ENCODE assay signal across 1 cellular context in genomic region chr1:27504588-27505419, GRCh38.
TF ChIP-seq lines count a peak whose summit lies in the region.

No MANE protein-coding gene starts in this region.

TF ChIP-seq in HepG2, 621 proteins besides CTCF, POLR2A, EP300 and RAD21 (continued from another document and continues in another):
- TF ChIP-seq HDAC2 (CRISPR knock-in tag; IDR thresholded peaks at IDR 0.05): peak; percentile 88
- TF ChIP-seq USF2 (IDR thresholded peaks at IDR 0.05; ENCODE audit: low read depth, low read length): no peak
- no peak for TF ChIP-seq USF2 (CRISPR knock-in tag; IDR thresholded peaks at IDR 0.05; ENCODE audit: borderline replicate concordance)
- TF ChIP-seq ZNF512B (CRISPR knock-in tag; IDR thresholded peaks at IDR 0.05; ENCODE audit: borderline replicate concordance): no peak
- no peak for TF ChIP-seq ARHGAP35 (CRISPR knock-in tag; IDR thresholded peaks at IDR 0.05; ENCODE audit: borderline replicate concordance)
- peak; percentile 94 for TF ChIP-seq SALL1 (CRISPR knock-in tag; IDR thresholded peaks at IDR 0.05)
- no peak for TF ChIP-seq MBNL3 (CRISPR knock-in tag; conservative IDR thresholded peaks at IDR 0.05)
- peak; percentile 29; the same call in 1 of the 2 replicates for TF ChIP-seq ZBTB33 (CRISPR knock-in tag; IDR thresholded peaks at IDR 0.05)
- TF ChIP-seq PTBP1 (IDR thresholded peaks at IDR 0.05; ENCODE audit: low read depth, low read length, poor library complexity, severe bottlenecking): peak; percentile 80
- 0 out of 2 replicates have a peak, but pooled peaks have one; percentile 48 for TF ChIP-seq SNAPC4 (CRISPR knock-in tag; IDR thresholded peaks at IDR 0.05)
- TF ChIP-seq ZNF136 (CRISPR knock-in tag; IDR thresholded peaks at IDR 0.05; ENCODE audit: low read depth): no peak; the same call in 1 of the 2 replicates
- TF ChIP-seq ZNF451 (CRISPR knock-in tag; IDR thresholded peaks at IDR 0.05): peak; percentile 74; the same call in 1 of the 2 replicates
- no peak for TF ChIP-seq ZUFSP (CRISPR knock-in tag; IDR thresholded peaks at IDR 0.05; ENCODE audit: borderline replicate concordance)
- TF ChIP-seq ZBTB7A (CRISPR knock-in tag; IDR thresholded peaks at IDR 0.05): peak; percentile 96
- TF ChIP-seq MNT (IDR thresholded peaks at IDR 0.05): no peak
- TF ChIP-seq PREB (CRISPR knock-in tag; IDR thresholded peaks at IDR 0.05): no peak
- TF ChIP-seq BCLAF1 (IDR thresholded peaks at IDR 0.05): no peak
- peak; percentile 99 for TF ChIP-seq TFAP4 (IDR thresholded peaks at IDR 0.05; ENCODE audit: borderline replicate concordance, low read depth)
- peak; percentile 56; the same call in 1 of the 2 replicates for TF ChIP-seq ZNF710 (CRISPR knock-in tag; IDR thresholded peaks at IDR 0.05; ENCODE audit: borderline replicate concordance)
- TF ChIP-seq IKZF5 (CRISPR knock-in tag; IDR thresholded peaks at IDR 0.05): peak; percentile 71
- no peak for TF ChIP-seq MAFG (CRISPR knock-in tag; IDR thresholded peaks at IDR 0.05)
- no peak for TF ChIP-seq ZNF773 (CRISPR knock-in tag; IDR thresholded peaks at IDR 0.05; ENCODE audit: borderline replicate concordance)
- TF ChIP-seq ZNF547 (CRISPR knock-in tag; IDR thresholded peaks at IDR 0.05): no peak
- TF ChIP-seq ZNF335 (CRISPR knock-in tag; IDR thresholded peaks at IDR 0.05): 0 out of 2 replicates have a peak, but pooled peaks have one; percentile 25
- no peak for TF ChIP-seq CENPX (CRISPR knock-in tag; IDR thresholded peaks at IDR 0.05)
- TF ChIP-seq MAZ (IDR thresholded peaks at IDR 0.05; ENCODE audit: borderline replicate concordance, low read depth, low read length): peak; percentile 82
- no peak; the same call in none of the 2 replicates for TF ChIP-seq MAZ (CRISPR knock-in tag; IDR thresholded peaks at IDR 0.05; ENCODE audit: low read depth)
- TF ChIP-seq SP4 (CRISPR knock-in tag; IDR thresholded peaks at IDR 0.05): peak; percentile 21
- TF ChIP-seq NCOA2 (CRISPR knock-in tag; IDR thresholded peaks at IDR 0.05): peak; percentile 89
- peak; percentile 55 for TF ChIP-seq ZNF264 (CRISPR knock-in tag; IDR thresholded peaks at IDR 0.05)
